ENCODE assay signal across 15 cellular contexts in genomic region chr16:11034005-11034404, GRCh38.
DNase-seq lines count a peak whose midpoint lies in the region; ATAC-seq and TF ChIP-seq lines count a peak whose summit lies in the region.
"Had no signal": no experiment of that assay in that cellular context is flagged by ENCODE, and none has a peak within 500 bp of the region (broad histone marks: within the 10 kb centered on the region; RNA-seq: fewer than 3 reads in every experiment).

No MANE protein-coding gene starts in this region.

- in situ Hi-C loops in KBM-7 (cut with MboI; ENCODE audit: low pct_unique_long_range_greater_than_20kb, low sequenced_read_pairs): no loop called here

- no peak for ATAC-seq in HG03139 (IDR thresholded peaks at IDR 0.05; ENCODE audit: unreplicated experiment)
- ATAC-seq: activated T-cell treated with anti-CD3 and anti-CD28 coated beads, Interleukin-2, amount 50 U/mL, for 4 hours; CD8-positive, alpha-beta T cell had no signal

- no peak overlapping the region for H3K4me3 ChIP-seq in fibroblast of pulmonary artery (replicated peaks; ENCODE audit: low read depth, low read length)
- H3K4me3 ChIP-seq: tibial artery had no signal

- no peak for TF ChIP-seq CTCF in fibroblast of pulmonary artery (IDR thresholded peaks at IDR 0.05; ENCODE audit: low read length, missing control alignments)

- DNase-seq in AG20443 (ENCODE audit: low spot score) (peak; percentile 79), RPMI7951 (ENCODE audit: low read depth) (peak; percentile 82), fibroblast of pulmonary artery (ENCODE audit: low read depth) (peak; percentile 93), renal cortical epithelial cell (ENCODE audit: low read depth) (peak; percentile 35), KBM-7 (no peak), NCI-H187 (lab: John Stamatoyannopoulos, UW) (no peak)
- DNase-seq in central memory CD4-positive, alpha-beta T cell: no peak
- DNase-seq: activated T-cell treated with anti-CD3 and anti-CD28 coated beads, Interleukin-2, amount 50 U/mL, for 4 hours; CD8-positive, alpha-beta T cell; cortex of kidney; NCI-H1436; occipital lobe; T1000 had no signal

Comparison
In these comparisons a context has a peak if more than half of its experiments do, and no peak if none do; other contexts are left out.
1. DNase-seq: peak in AG20443 (single experiment), RPMI7951 (single experiment), fibroblast of pulmonary artery (single experiment) and renal cortical epithelial cell (single experiment); none in KBM-7 (single experiment), NCI-H187 (0 of 2) and central memory CD4-positive, alpha-beta T cell (single experiment).